Comparison of ENCODE assay signal across 15 cellular contexts in the genomic region with DNA sequence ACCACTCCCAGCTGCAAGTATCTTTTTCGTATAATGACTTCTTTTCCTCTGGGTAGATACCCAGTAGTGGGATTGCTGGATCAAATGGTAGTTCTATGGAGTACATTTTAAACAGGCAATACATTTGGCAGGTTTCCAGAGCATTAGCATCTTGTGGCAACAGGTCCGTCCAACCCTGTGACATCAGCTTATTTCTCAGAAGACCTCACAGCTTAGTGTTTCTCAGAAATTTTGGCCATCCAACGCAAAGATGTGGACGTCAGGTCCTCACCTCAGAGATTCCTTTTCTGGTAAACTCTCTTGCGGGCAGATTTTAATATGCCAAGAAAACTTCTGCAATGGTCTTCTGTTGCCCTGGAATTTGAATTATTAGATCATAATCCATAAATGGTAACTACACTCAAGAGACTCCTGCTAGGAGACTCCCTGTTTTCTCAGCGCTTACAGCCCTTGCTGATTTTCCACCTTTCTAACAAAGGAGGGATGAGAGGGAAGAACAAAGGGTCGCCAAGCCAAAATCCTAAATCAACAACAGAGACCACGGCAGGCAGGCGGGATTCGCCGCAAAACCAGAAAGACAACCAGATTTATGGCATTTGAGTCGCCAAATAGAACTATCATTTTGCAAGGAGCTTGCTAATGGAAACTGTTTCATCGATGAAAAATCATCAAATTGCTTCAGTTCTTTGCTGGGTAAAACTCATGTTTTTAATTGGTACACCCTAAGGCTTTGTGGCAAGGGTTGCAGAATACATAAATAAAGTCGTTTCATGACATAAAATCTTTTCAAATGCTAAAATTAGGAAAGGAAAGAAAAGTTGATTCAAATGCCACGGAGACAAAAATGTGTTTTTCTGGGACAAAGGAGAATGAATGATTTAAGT. TPM values are rescaled to one million over a fixed set of nuclear protein-coding genes. Genes with fewer than 3 reads are reported as not detected.
DNase-seq lines count a peak whose midpoint lies in the region; ATAC-seq and TF ChIP-seq lines count a peak whose summit lies in the region.
"Had no signal": no experiment of that assay in that cellular context is flagged by ENCODE, and none has a peak within 500 bp of the region (broad histone marks: within the 10 kb centered on the region; RNA-seq: fewer than 3 reads in every experiment).

No MANE protein-coding gene starts in this region.

- no peaks in the 10 kb centered on the region for H3K27me3 ChIP-seq in tibial nerve
- H3K27me3 ChIP-seq: left lung had no signal

- peaks cover 17% of the 10 kb centered on the region for H3K4me1 Mint-ChIP-seq in activated naive CD8-positive, alpha-beta T cell treated with anti-CD3 and anti-CD28 coated beads, Interleukin-2, amount 10 ng/mL, durations not matched to agents 7 days and 5 days
- peaks cover 3% of the 10 kb centered on the region for H3K4me1 Mint-ChIP-seq in activated naive CD8-positive, alpha-beta T cell treated with anti-CD3 and anti-CD28 coated beads for 36 hours

- no peak for TF ChIP-seq CTCF in omental fat pad (IDR thresholded peaks at IDR 0.05)
- TF ChIP-seq CTCF in tibial nerve (IDR thresholded peaks at IDR 0.05): peak in 1 of 5 experiments; percentile 6

- H3K4me3 Mint-ChIP-seq in activated naive CD8-positive, alpha-beta T cell treated with anti-CD3 and anti-CD28 coated beads, Interleukin-2, amount 10 ng/mL, durations not matched to agents 7 days and 5 days: no peak overlapping the region
- no peak overlapping the region for H3K4me3 Mint-ChIP-seq in activated naive CD8-positive, alpha-beta T cell treated with anti-CD3 and anti-CD28 coated beads for 36 hours
- H3K4me3 Mint-ChIP-seq: type B pancreatic cell had no signal

- POLR2A ChIA-PET in activated naive CD8-positive, alpha-beta T cell treated with anti-CD3 and anti-CD28 coated beads, Interleukin-2, amount 10 ng/mL, durations not matched to agents 7 days and 5 days (lab: Charles Lee): no interaction called here

- no peak for DNase-seq in activated naive CD8-positive, alpha-beta T cell treated with anti-CD3 and anti-CD28 coated beads, Interleukin-2, amount 10 ng/mL, durations not matched to agents 7 days and 5 days
- DNase-seq in activated naive CD8-positive, alpha-beta T cell treated with anti-CD3 and anti-CD28 coated beads for 36 hours: no peak
- DNase-seq in omental fat pad (ENCODE audit: low spot score): no peak
- peak in 1 of 2 donors; percentile 39 for DNase-seq in tibial nerve (ENCODE audit: low spot score in 2 of 2)
- DNase-seq in DMS114 treated with DMSO at 0.1 percent for 48 hours (lab: John Stamatoyannopoulos, UW; ENCODE audit: unreplicated experiment): no peak
- DNase-seq: ACHN, DMS53, left lung, NCI-H2081, SW 1271 had no signal

- H3K36me3 ChIP-seq in tibial nerve: no peaks in the 10 kb centered on the region
- H3K36me3 ChIP-seq: left lung had no signal

- peaks cover 1% of the 10 kb centered on the region for H3K36me3 Mint-ChIP-seq in activated naive CD8-positive, alpha-beta T cell treated with anti-CD3 and anti-CD28 coated beads, Interleukin-2, amount 10 ng/mL, durations not matched to agents 7 days and 5 days
- H3K36me3 Mint-ChIP-seq in activated naive CD8-positive, alpha-beta T cell treated with anti-CD3 and anti-CD28 coated beads for 36 hours: no peaks in the 10 kb centered on the region
- H3K36me3 Mint-ChIP-seq: type B pancreatic cell had no signal

- 32 to 34% methylated on average over 15 of the region's 15 CpGs for WGBS in tibial nerve, 2 donors

- H3K27ac Mint-ChIP-seq in activated naive CD8-positive, alpha-beta T cell treated with anti-CD3 and anti-CD28 coated beads, Interleukin-2, amount 10 ng/mL, durations not matched to agents 7 days and 5 days: peak overlapping the region; percentile 42
- no peak overlapping the region for H3K27ac Mint-ChIP-seq in activated naive CD8-positive, alpha-beta T cell treated with anti-CD3 and anti-CD28 coated beads for 36 hours
- H3K27ac Mint-ChIP-seq: type B pancreatic cell had no signal

- no peaks in the 10 kb centered on the region for H3K9me3 ChIP-seq in tibial nerve
- H3K9me3 ChIP-seq: left lung had no signal

- TF ChIP-seq EP300 in tibial nerve (IDR thresholded peaks at IDR 0.05): peak; percentile 66 to 92

- TF ChIP-seq POLR2A in tibial nerve (IDR thresholded peaks at IDR 0.05): no peak

- H3K4me1 ChIP-seq in tibial nerve: peaks cover 8 to 29% (median 16%) of the 10 kb centered on the region in 4 donors

- H3K27me3 Mint-ChIP-seq in activated naive CD8-positive, alpha-beta T cell treated with anti-CD3 and anti-CD28 coated beads, Interleukin-2, amount 10 ng/mL, durations not matched to agents 7 days and 5 days: peaks cover 5% of the 10 kb centered on the region
- no peaks in the 10 kb centered on the region for H3K27me3 Mint-ChIP-seq in activated naive CD8-positive, alpha-beta T cell treated with anti-CD3 and anti-CD28 coated beads for 36 hours
- H3K27me3 Mint-ChIP-seq: type B pancreatic cell had no signal

- no peak for ATAC-seq in activated naive CD8-positive, alpha-beta T cell treated with anti-CD3 and anti-CD28 coated beads, Interleukin-2, amount 10 ng/mL, durations not matched to agents 7 days and 5 days (ENCODE audit: low read depth)
- ATAC-seq in omental fat pad (ENCODE audit: low FRiP score) (peak; percentile 32), GM21825 (IDR thresholded peaks at IDR 0.05; ENCODE audit: unreplicated experiment) (no peak), GM21528 (IDR thresholded peaks at IDR 0.05; ENCODE audit: low FRiP score, unreplicated experiment) (no peak)
- ATAC-seq: left lung had no signal

- peak overlapping the region; percentile 60 for H3K27ac ChIP-seq in cingulate gyrus (ENCODE audit: low read depth, low read length)
- peak overlapping the region; percentile 47 to 93 (median 81) for H3K27ac ChIP-seq in tibial nerve
- H3K27ac ChIP-seq: KMS-11, left lung had no signal

- H3K4me3 ChIP-seq in tibial nerve: peak overlapping the region in 1 of 4 donors; percentile 34
- H3K4me3 ChIP-seq: left lung had no signal

- no peaks in the 10 kb centered on the region for H3K9me3 Mint-ChIP-seq in activated naive CD8-positive, alpha-beta T cell treated with anti-CD3 and anti-CD28 coated beads, Interleukin-2, amount 10 ng/mL, durations not matched to agents 7 days and 5 days
- no peaks in the 10 kb centered on the region for H3K9me3 Mint-ChIP-seq in activated naive CD8-positive, alpha-beta T cell treated with anti-CD3 and anti-CD28 coated beads for 36 hours
- H3K9me3 Mint-ChIP-seq: type B pancreatic cell had no signal

RNA-seq across cellular contexts. Expression of gene PLPP1, which starts 34.1 kb away (rescaled TPM):
- 10 to 100 TPM; 25.9 to 27.8 TPM for total RNA-seq in activated naive CD8-positive, alpha-beta T cell treated with anti-CD3 and anti-CD28 coated beads, Interleukin-2, amount 10 ng/mL, durations not matched to agents 7 days and 5 days
- 10 to 100 TPM; 21.3 to 23.1 TPM for total RNA-seq in activated naive CD8-positive, alpha-beta T cell treated with anti-CD3 and anti-CD28 coated beads for 36 hours
- total RNA-seq in omental fat pad (100 to 1,000 TPM; 248 to 593 (median 409) TPM), tibial nerve (100 to 1,000 TPM; 380 to 568 (median 427) TPM)

Comparison
In these comparisons a context has a peak if more than half of its experiments do, and no peak if none do; other contexts are left out.
1. RNA of gene PLPP1, which starts 34.1 kb away (total RNA-seq): 248 to 593 TPM in omental fat pad and 380 to 568 TPM in tibial nerve; 25.9 to 27.8 TPM in activated naive CD8-positive, alpha-beta T cell treated with anti-CD3 and anti-CD28 coated beads, Interleukin-2, amount 10 ng/mL, durations not matched to agents 7 days and 5 days and 21.3 to 23.1 TPM in activated naive CD8-positive, alpha-beta T cell treated with anti-CD3 and anti-CD28 coated beads for 36 hours; every median in the first group is over 4 times any median in the second.